Comparison of ENCODE assay signal across 8 cellular contexts in genomic region chr20:18137412-18138265, GRCh38. TPM values are rescaled to one million over a fixed set of nuclear protein-coding genes. Genes with fewer than 3 reads are reported as not detected.
A peak's percentile ranks its signal among the peaks of the same experiment; 100 is the strongest.
DNase-seq lines count a peak whose midpoint lies in the region; ATAC-seq lines count a peak whose summit lies in the region.

TSS of gene KAT14 (plus strand) at chr20:18137863. CDS start at chr20:18142661, 4,798 bp downstream.
TSS of gene PET117 (plus strand) at chr20:18137863. CDS start at chr20:18137956, 93 bp downstream.

- peaks cover 12% of the 10 kb centered on the region for H3K36me3 ChIP-seq in BLaER1

- H3K4me1 ChIP-seq in BLaER1: peaks cover 26% of the 10 kb centered on the region

- DNase-seq in GM19238 (ENCODE audit: insufficient read length, low spot score) (peak; percentile 78), NCI-H526 (lab: John Stamatoyannopoulos, UW) (peak; percentile 81 to 97), cortex of kidney (lab: John Stamatoyannopoulos, UW) (peak; percentile 34), left lobe of liver (ENCODE audit: low spot score) (peak; percentile 93)
- DNase-seq in activated CD4-positive, alpha-beta T cell treated with anti-CD3 and anti-CD28 coated beads, Interleukin-2, amount 10 ng/mL, durations not matched to agents 7 days and 5 days: peak; percentile 88
- DNase-seq in stimulated activated CD4-positive, alpha-beta T cell treated with anti-CD3 and anti-CD28 coated beads, Interleukin-2, amount 100 ng/mL, for 24 hours: peak; percentile 93

- peak; percentile 86 for ATAC-seq in HG03439 (IDR thresholded peaks at IDR 0.05; ENCODE audit: unreplicated experiment)
- peak; percentile 97 for ATAC-seq in left lobe of liver

- peaks cover 14% of the 10 kb centered on the region for H3K36me3 Mint-ChIP-seq in activated CD4-positive, alpha-beta T cell treated with anti-CD3 and anti-CD28 coated beads, Interleukin-2, amount 10 ng/mL, durations not matched to agents 7 days and 5 days (ENCODE audit: low read depth)

- H3K9ac ChIP-seq in BLaER1: peak within 1 kb of the TSS; percentile 95

- H3K27ac Mint-ChIP-seq in activated CD4-positive, alpha-beta T cell treated with anti-CD3 and anti-CD28 coated beads, Interleukin-2, amount 10 ng/mL, durations not matched to agents 7 days and 5 days: peak within 1 kb of the TSS; percentile 93

- peaks cover 4% of the 10 kb centered on the region for H3K27me3 Mint-ChIP-seq in activated CD4-positive, alpha-beta T cell treated with anti-CD3 and anti-CD28 coated beads, Interleukin-2, amount 10 ng/mL, durations not matched to agents 7 days and 5 days

- H3K4me2 ChIP-seq in BLaER1: peak within 1 kb of the TSS; percentile 90

- POLR2A ChIA-PET in activated CD4-positive, alpha-beta T cell treated with anti-CD3 and anti-CD28 coated beads, Interleukin-2, amount 10 ng/mL, durations not matched to agents 7 days and 5 days (lab: Charles Lee): no interaction called here

- no peaks in the 10 kb centered on the region for H3K9me3 ChIP-seq in BLaER1

- peaks cover 33% of the 10 kb centered on the region for H3K4me1 Mint-ChIP-seq in activated CD4-positive, alpha-beta T cell treated with anti-CD3 and anti-CD28 coated beads, Interleukin-2, amount 10 ng/mL, durations not matched to agents 7 days and 5 days

- H3K9me3 Mint-ChIP-seq in activated CD4-positive, alpha-beta T cell treated with anti-CD3 and anti-CD28 coated beads, Interleukin-2, amount 10 ng/mL, durations not matched to agents 7 days and 5 days: no peaks in the 10 kb centered on the region

- peaks cover 9% of the 10 kb centered on the region; the same call in 1 of the 2 replicates for H4K20me1 ChIP-seq in BLaER1

- peak within 1 kb of the TSS; percentile 96 for H3K4me3 ChIP-seq in BLaER1

- H3K27me3 ChIP-seq in BLaER1: no peaks in the 10 kb centered on the region

- CTCF ChIA-PET in activated CD4-positive, alpha-beta T cell treated with anti-CD3 and anti-CD28 coated beads, Interleukin-2, amount 10 ng/mL, durations not matched to agents 7 days and 5 days (lab: Charles Lee): interaction anchor here (0.7 to 1.1 kb wide), 3 partner anchors 14 to 1411 kb away, joined by 3 read pairs; no protein-coding TSS in a partner anchor

- H3K4me3 Mint-ChIP-seq in activated CD4-positive, alpha-beta T cell treated with anti-CD3 and anti-CD28 coated beads, Interleukin-2, amount 10 ng/mL, durations not matched to agents 7 days and 5 days: peak within 1 kb of the TSS; percentile 84

- H3K27ac ChIP-seq in BLaER1: peak within 1 kb of the TSS; percentile 96

RNA-seq across cellular contexts. Expression of gene KAT14, which starts in this region (rescaled TPM):
- total RNA-seq in activated CD4-positive, alpha-beta T cell treated with anti-CD3 and anti-CD28 coated beads, Interleukin-2, amount 10 ng/mL, durations not matched to agents 7 days and 5 days: 10 to 100 TPM; 19.3 to 20.2 TPM
- 8.3 TPM for total RNA-seq in left lobe of liver

RNA-seq across cellular contexts. Expression of gene PET117, which starts in this region (rescaled TPM):
- total RNA-seq in activated CD4-positive, alpha-beta T cell treated with anti-CD3 and anti-CD28 coated beads, Interleukin-2, amount 10 ng/mL, durations not matched to agents 7 days and 5 days: 10 to 100 TPM; 13.9 to 14.0 TPM
- total RNA-seq in left lobe of liver: 6.3 TPM

Comparison
In these comparisons a context has a peak if more than half of its experiments do, and no peak if none do; other contexts are left out.
1. Peak in every context shown above with its lines: DNase-seq, ATAC-seq, H3K4me3 ChIP-seq and H3K27ac ChIP-seq.
2. DNase-seq: peak in every context shown above with its lines; median percentile 93 in left lobe of liver; 93 in stimulated activated CD4-positive, alpha-beta T cell treated with anti-CD3 and anti-CD28 coated beads, Interleukin-2, amount 100 ng/mL, for 24 hours; 89 in NCI-H526; 88 in activated CD4-positive, alpha-beta T cell treated with anti-CD3 and anti-CD28 coated beads, Interleukin-2, amount 10 ng/mL, durations not matched to agents 7 days and 5 days; 78 in GM19238; 34 in cortex of kidney.